In genomic region chr10:69202332-69202731, GRCh38 we compare ENCODE assay signal across 1 cellular context.
TF ChIP-seq lines count a peak whose summit lies in the region.

No MANE protein-coding gene starts in this region.

TF ChIP-seq in K562, 482 proteins besides CTCF, POLR2A, EP300 and RAD21 (continued from another document):
- TF ChIP-seq FOXK1 (CRISPR knock-in tag; IDR thresholded peaks at IDR 0.05; ENCODE audit: borderline replicate concordance): no peak
- TF ChIP-seq ZNF589 (CRISPR knock-in tag; IDR thresholded peaks at IDR 0.05; ENCODE audit: low read depth): peak; percentile 88
- TF ChIP-seq ATF3 (IDR thresholded peaks at IDR 0.05): peak; percentile 46; the same call in 1 of the 2 replicates
- no peak for TF ChIP-seq ATF3 (CRISPR knock-in tag; conservative IDR thresholded peaks at IDR 0.05)
- no peak for TF ChIP-seq ZNF140 (CRISPR knock-in tag; IDR thresholded peaks at IDR 0.05)
- TF ChIP-seq GTF2E2 (tag; IDR thresholded peaks at IDR 0.05): peak; percentile 10; the same call in 1 of the 2 replicates
- peak; percentile 69 for TF ChIP-seq CEBPG (CRISPR knock-in tag; IDR thresholded peaks at IDR 0.05)
- TF ChIP-seq CEBPG (tag; conservative IDR thresholded peaks at IDR 0.05 in 1 of 2, IDR thresholded peaks at IDR 0.05 in 1 of 2): peak; percentile 85 to 94
- peak; percentile 93 for TF ChIP-seq ZNF175 (CRISPR knock-in tag; IDR thresholded peaks at IDR 0.05; ENCODE audit: low read depth)
- TF ChIP-seq FOXJ2 (tag; IDR thresholded peaks at IDR 0.05): peak; percentile 49; the same call in 1 of the 2 replicates
- TF ChIP-seq NR2C2 (CRISPR knock-in tag; IDR thresholded peaks at IDR 0.05): no peak
- TF ChIP-seq NR2C2 (tag; IDR thresholded peaks at IDR 0.05): peak; percentile 47; the same call in 1 of the 2 replicates
- TF ChIP-seq FUS (optimal IDR thresholded peaks at IDR 0.05; ENCODE audit: low read depth, low read length): no peak
- TF ChIP-seq MAX (CRISPR knock-in tag; IDR thresholded peaks at IDR 0.05): no peak
